ENCODE assay signal across 12 cellular contexts in the genomic region with DNA sequence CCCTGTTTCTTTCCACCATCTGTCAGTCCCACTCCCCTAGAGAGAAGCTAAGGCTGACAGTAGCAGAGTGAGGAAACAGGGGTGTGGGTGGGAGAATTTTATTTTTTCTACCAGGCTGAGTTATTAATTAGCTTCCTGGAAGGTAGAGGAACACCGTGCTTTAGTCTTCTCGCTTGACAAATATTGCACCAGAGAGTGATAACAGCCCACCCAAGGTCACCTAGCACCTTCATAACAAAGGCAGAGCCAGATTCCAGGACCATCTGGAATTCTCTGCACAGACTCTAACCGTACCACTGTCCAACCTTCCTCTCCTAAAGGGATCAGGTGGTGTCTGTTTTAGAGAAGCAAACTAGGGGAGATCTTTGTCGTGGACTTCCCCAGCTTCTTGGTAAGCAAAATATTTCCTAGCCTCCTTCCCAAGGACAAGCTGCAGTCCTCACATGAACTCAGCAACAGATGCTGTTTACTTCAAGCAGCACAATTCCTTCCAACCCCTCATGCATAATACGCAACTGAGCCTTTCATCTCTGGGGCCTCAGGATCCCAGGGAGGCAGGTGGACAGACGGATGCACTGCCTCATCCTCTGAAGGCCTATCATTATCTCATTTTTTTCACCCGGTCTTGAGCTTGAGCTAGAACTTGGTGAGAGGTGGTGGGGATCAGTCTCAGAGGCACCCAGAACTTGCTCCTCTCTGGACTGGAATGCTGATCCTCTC.
"Had no signal": no experiment of that assay in that cellular context is flagged by ENCODE, and none has a peak within 500 bp of the region (broad histone marks: within the 10 kb centered on the region; RNA-seq: fewer than 3 reads in every experiment).

No MANE protein-coding gene starts in this region.

- H3K27me3 Mint-ChIP-seq: dendritic cell treated with granulocyte-macrophage colony-stimulating factor and Interleukin-4, amounts not matched to agents 40 ng/mL and 50 ng/mL, for 4 days had no signal

- H3K27ac Mint-ChIP-seq: dendritic cell treated with granulocyte-macrophage colony-stimulating factor and Interleukin-4, amounts not matched to agents 40 ng/mL and 50 ng/mL, for 4 days; nephron; type B pancreatic cell had no signal

- DNase-seq: foreskin keratinocyte; kidney glomerular epithelial cell; mesendoderm; naive B cell; occipital lobe; small intestine; stimulated activated CD4-positive, alpha-beta T cell treated with anti-CD3 and anti-CD28 coated beads, Interleukin-12 subunit alpha, Interleukin-12 subunit beta, amount 100 ng/mL, for 4 hours; stimulated activated naive CD4-positive, alpha-beta T cell treated with Interleukin-2 at 50 U/mL for 16 hours; thyroid gland had no signal

- H3K9me3 Mint-ChIP-seq: dendritic cell treated with granulocyte-macrophage colony-stimulating factor and Interleukin-4, amounts not matched to agents 40 ng/mL and 50 ng/mL, for 4 days; nephron; type B pancreatic cell had no signal

- ATAC-seq: foreskin keratinocyte had no signal

- H3K4me3 Mint-ChIP-seq: dendritic cell treated with granulocyte-macrophage colony-stimulating factor and Interleukin-4, amounts not matched to agents 40 ng/mL and 50 ng/mL, for 4 days; naive B cell; nephron; type B pancreatic cell had no signal

- H3K36me3 Mint-ChIP-seq: naive B cell, type B pancreatic cell had no signal

- H3K4me1 Mint-ChIP-seq: naive B cell, nephron had no signal
